In genomic region chr4:8547108-8547911, GRCh38 we compare ENCODE assay signal across 8 cellular contexts. TPM values are rescaled to one million over a fixed set of nuclear protein-coding genes. Genes with fewer than 3 reads are reported as not detected.
DNase-seq lines count a peak whose midpoint lies in the region; ATAC-seq, FAIRE-seq and TF ChIP-seq lines count a peak whose summit lies in the region.

No MANE protein-coding gene starts in this region.

- intact Hi-C loops in pancreas (cut with DNase I), result loop anchor here in 1 of 3 donors (5.0 kb wide), 1 partner anchor 80 kb away; no protein-coding TSS in a partner anchor

- H3K9me3 ChIP-seq in MM.1S (replicated peaks; ENCODE audit: insufficient read depth, low read length), result no peaks in the 10 kb centered on the region
- H3K9me3 ChIP-seq in H1 (ENCODE audit: insufficient read depth in 2 of 2, low read depth in 1 of 2, low read length in 1 of 2), result no peaks in the 10 kb centered on the region
- H3K9me3 ChIP-seq in pancreas, result no peaks in the 10 kb centered on the region

- TF ChIP-seq POLR2A in H1 (IDR thresholded peaks at IDR 0.05; ENCODE audit: control extremely low read depth in 1 of 2, low read depth in 2 of 2, low read length in 2 of 2) (no peak), GM12891 (IDR thresholded peaks at IDR 0.05; ENCODE audit: low read depth, low read length) (no peak)

- peak; percentile 94 for FAIRE-seq in H1 (lab: Jason Lieb, UNC)
- no peak for FAIRE-seq in pancreas (lab: Jason Lieb, UNC)
- FAIRE-seq in GM12891 (lab: Jason Lieb, UNC), result no peak

- POLR2A ChIA-PET in H1 (lab: Charles Lee; ENCODE audit: partially characterized antibody), result interaction anchor here (0.7 to 2.3 kb wide), 6 partner anchors 13 to 106 kb away, joined by 3 to 5 read pairs (median 3); partner anchors contain the start of genes ACOX3 and TRMT44

- peak; percentile 60 for DNase-seq in GM10266 (ENCODE audit: extremely low spot score)
- peak; percentile 47 for DNase-seq in MM.1S
- peak; percentile 34 to 69 for DNase-seq in H1 (ENCODE audit: low read depth in 1 of 2, low spot score in 2 of 2)
- DNase-seq in pancreas, result no peak
- DNase-seq in GM12891 (ENCODE audit: insufficient read length, low spot score), result no peak
- no peak for DNase-seq in activated CD4-positive, alpha-beta T cell treated with anti-CD3 and anti-CD28 coated beads, Interleukin-2, amount 50 U/mL, for 1 hour
- no peak for DNase-seq in natural killer cell treated with Interleukin-12 subunit alpha and Interleukin-12 subunit beta and Interleukin-15 and Interleukin-18, amount 100 ng/mL, for 72 hours (ENCODE audit: low spot score)

- peak overlapping the region; percentile 75 for H2BK12ac ChIP-seq in H1 (ENCODE audit: low read depth, low read length)

- WGBS in H1 (ENCODE audit: extremely low coverage in 1 of 2, insufficient coverage in 1 of 2, insufficient read length in 1 of 2, insufficient replicate concordance in 2 of 2, low coverage in 1 of 2, low lambda C conversion rate in 2 of 2, missing lambda C conversion rate in 1 of 2), 2 experiments, result 69% methylated on average over 15 of the region's 16 CpGs; no CpG with 5 or more reads in 1 of the 2 experiments
- WGBS in pancreas, 2 donors, result 46 to 57% methylated on average over 16 of the region's 16 CpGs

- H3K27me3 Mint-ChIP-seq in natural killer cell treated with Interleukin-12 subunit alpha and Interleukin-12 subunit beta and Interleukin-15 and Interleukin-18, amount 100 ng/mL, for 72 hours, result peaks cover 0 to 11% of the 10 kb centered on the region in 2 donors

- no peaks in the 10 kb centered on the region for H3K9me3 Mint-ChIP-seq in natural killer cell treated with Interleukin-12 subunit alpha and Interleukin-12 subunit beta and Interleukin-15 and Interleukin-18, amount 100 ng/mL, for 72 hours

- H3K9me2 ChIP-seq in MM.1S (replicated peaks; ENCODE audit: insufficient read depth, low read length), result no peaks in the 10 kb centered on the region

- H3K4me1 Mint-ChIP-seq in natural killer cell treated with Interleukin-12 subunit alpha and Interleukin-12 subunit beta and Interleukin-15 and Interleukin-18, amount 100 ng/mL, for 72 hours (ENCODE audit: low read depth in 2 of 2), result no peaks in the 10 kb centered on the region

- H3K79me1 ChIP-seq in H1 (ENCODE audit: low read depth, low read length), result no peaks in the 10 kb centered on the region

- H3K23me2 ChIP-seq in H1 (ENCODE audit: low read depth, low read length), result no peaks in the 10 kb centered on the region

- no peak overlapping the region for H4K5ac ChIP-seq in H1 (ENCODE audit: insufficient read length, low read depth, low read length)

- no peak overlapping the region for H3K23ac ChIP-seq in H1 (ENCODE audit: insufficient read length)

- H3K27me3 ChIP-seq in MM.1S (replicated peaks; ENCODE audit: insufficient read depth, low read length) (peaks cover 73% of the 10 kb centered on the region), H1 (replicated peaks in 1 of 4; ENCODE audit: control insufficient read depth in 3 of 4, extremely low read depth in 1 of 4, insufficient read depth in 3 of 4, low read length in 3 of 4) (no peaks in the 10 kb centered on the region; a peak in 1 of 7 replicates), pancreas (no peaks in the 10 kb centered on the region)

- TF ChIP-seq CTCF in GM10266 (IDR thresholded peaks at IDR 0.05; ENCODE audit: control insufficient read depth, insufficient read depth, low read depth, missing control alignments) (peak; percentile 63), MM.1S (IDR thresholded peaks at IDR 0.05; ENCODE audit: low read length) (peak; percentile 67), H1 (IDR thresholded peaks at IDR 0.05; ENCODE audit: control extremely low read depth in 1 of 3, insufficient read depth in 1 of 3, low read depth in 1 of 3, low read length in 3 of 3) (peak in 2 of 3 experiments; percentile 82 to 84; a peak in 3 of 4 replicates), pancreas (IDR thresholded peaks at IDR 0.05) (peak; percentile 25 to 40 (median 32))

- peak overlapping the region; percentile 69 for H4K91ac ChIP-seq in H1 (replicated peaks; ENCODE audit: insufficient read length, low read length)

- H3K79me2 ChIP-seq in MM.1S (ENCODE audit: low read length) (no peaks in the 10 kb centered on the region), H1 (ENCODE audit: control insufficient read depth in 1 of 2, insufficient read depth in 2 of 2, low read length in 2 of 2) (no peaks in the 10 kb centered on the region)

- 0 out of 2 replicates have a peak overlapping the region, but pooled peaks have one; percentile 60 for H4K8ac ChIP-seq in H1 (ENCODE audit: extremely low read depth, insufficient read depth, low read length)

- H2BK20ac ChIP-seq in H1 (ENCODE audit: low read length), result peak overlapping the region; percentile 37; the same call in 1 of the 2 replicates

- H2BK120ac ChIP-seq in H1 (replicated peaks; ENCODE audit: low read depth, low read length), result no peak overlapping the region

- H3K4me3 ChIP-seq in MM.1S (ENCODE audit: low read length), result no peak overlapping the region
- no peak overlapping the region for H3K4me3 ChIP-seq in H1 (ENCODE audit: extremely low read depth in 1 of 4, insufficient read depth in 2 of 4, low read depth in 3 of 4, low read length in 4 of 4)
- no peak overlapping the region for H3K4me3 ChIP-seq in pancreas

- no peaks in the 10 kb centered on the region for H3K36me3 Mint-ChIP-seq in natural killer cell treated with Interleukin-12 subunit alpha and Interleukin-12 subunit beta and Interleukin-15 and Interleukin-18, amount 100 ng/mL, for 72 hours

- peak overlapping the region; percentile 3; the same call in 1 of the 2 replicates for H2BK15ac ChIP-seq in H1 (ENCODE audit: low read length)

- no peak overlapping the region for H3K14ac ChIP-seq in H1 (ENCODE audit: insufficient read length)

- H3K9ac ChIP-seq in MM.1S (ENCODE audit: low read length) (no peak overlapping the region), H1 (replicated peaks in 1 of 4; ENCODE audit: extremely low read depth in 1 of 4, low read depth in 3 of 4, low read length in 3 of 4) (no peak overlapping the region)

- H2AK5ac ChIP-seq in H1 (ENCODE audit: low read depth, low read length), result no peak overlapping the region

- H3K18ac ChIP-seq in H1 (ENCODE audit: extremely low read depth, low read length), result no peak overlapping the region; the same call in 1 of the 2 replicates

- TF ChIP-seq EP300 in H1 (IDR thresholded peaks at IDR 0.05; ENCODE audit: borderline replicate concordance in 1 of 2, low read depth in 2 of 2, low read length in 2 of 2), result peak in 1 of 2 experiments; percentile 25; a peak in 1 of 3 replicates

- H3K4me1 ChIP-seq in MM.1S (ENCODE audit: low read length), result no peaks in the 10 kb centered on the region
- peaks cover 0 to 15% (median 3%) of the 10 kb centered on the region in 4 experiments; a peak in 5 of 7 replicates for H3K4me1 ChIP-seq in H1 (replicated peaks in 1 of 4; ENCODE audit: control insufficient read depth in 3 of 4, insufficient read depth in 4 of 4, low read length in 3 of 4)
- no peaks in the 10 kb centered on the region for H3K4me1 ChIP-seq in pancreas

- H4K20me1 ChIP-seq in MM.1S (ENCODE audit: insufficient read depth, low read length) (no peaks in the 10 kb centered on the region), H1 (replicated peaks in 1 of 2; ENCODE audit: control insufficient read depth in 1 of 2, insufficient read depth in 2 of 2, low read length in 2 of 2) (no peaks in the 10 kb centered on the region)

- no peaks in the 10 kb centered on the region for H3F3A ChIP-seq in MM.1S (ENCODE audit: insufficient read depth, low read length)

- no peak overlapping the region for H3K4ac ChIP-seq in H1 (replicated peaks; ENCODE audit: insufficient read length, low read depth, low read length)

- H2AFZ ChIP-seq in MM.1S (ENCODE audit: low read length) (no peak overlapping the region), H1 (ENCODE audit: low read length) (peak overlapping the region; percentile 66; the same call in 1 of the 2 replicates)

- H3K4me2 ChIP-seq in MM.1S (ENCODE audit: low read depth, low read length) (no peak overlapping the region), H1 (ENCODE audit: insufficient read depth in 1 of 2, low read depth in 2 of 2, low read length in 2 of 2) (no peak overlapping the region)

- H3K56ac ChIP-seq in H1 (replicated peaks; ENCODE audit: insufficient read length, low read depth, low read length), result no peak overlapping the region

- ATAC-seq in pancreas, result peak in 3 of 4 donors; percentile 73 to 85 (median 74)
- no peak for ATAC-seq in natural killer cell treated with Interleukin-12 subunit alpha and Interleukin-12 subunit beta and Interleukin-15 and Interleukin-18, amount 100 ng/mL, for 72 hours
- no peak for ATAC-seq in HG03139 (IDR thresholded peaks at IDR 0.05; ENCODE audit: unreplicated experiment)

- peak overlapping the region; percentile 60; the same call in 1 of the 2 replicates for H2BK5ac ChIP-seq in H1 (ENCODE audit: low read depth, low read length)

- H3K27ac ChIP-seq in MM.1S (ENCODE audit: low read length) (no peak overlapping the region), H1 (ENCODE audit: low read depth, low read length) (no peak overlapping the region), pancreas (no peak overlapping the region)

- CTCF ChIA-PET in H1 (lab: Charles Lee; ENCODE audit: partially characterized antibody), result interaction anchor here (0.6 to 14.7 kb wide), 41 partner anchors 9 to 451 kb away, joined by 3 to 237 read pairs (median 5); partner anchors contain the start of genes CPZ, GPR78 and HTRA3

- H3K27ac Mint-ChIP-seq in natural killer cell treated with Interleukin-12 subunit alpha and Interleukin-12 subunit beta and Interleukin-15 and Interleukin-18, amount 100 ng/mL, for 72 hours, result no peak overlapping the region

- H3K36me3 ChIP-seq in MM.1S (replicated peaks; ENCODE audit: insufficient read depth, low read length) (no peaks in the 10 kb centered on the region), H1 (ENCODE audit: control insufficient read depth in 2 of 4, insufficient read depth in 4 of 4, low read length in 3 of 4) (no peaks in the 10 kb centered on the region), pancreas (no peaks in the 10 kb centered on the region)

- peak; percentile 91 to 95 for TF ChIP-seq RAD21 in H1 (IDR thresholded peaks at IDR 0.05 in 1 of 2, conservative IDR thresholded peaks at IDR 0.05 in 1 of 2; ENCODE audit: low read depth in 2 of 2, low read length in 2 of 2)

- H3K4me3 Mint-ChIP-seq in natural killer cell treated with Interleukin-12 subunit alpha and Interleukin-12 subunit beta and Interleukin-15 and Interleukin-18, amount 100 ng/mL, for 72 hours, result no peak overlapping the region

RNA-seq across cellular contexts. Expression of gene GPR78, which starts 32.9 kb away (rescaled TPM):
- 3.0 and 3.3 TPM in 2 replicates for total RNA-seq in H1 (2021; fragmentation: NEBNext Ultra II Directional; extraction: Animal tissue kit (Norgen Biotek cat#: 25700))
- polyA plus RNA-seq in H1 (2011; rRNA removed) (1.0 and 2.2 TPM in 2 replicates), pancreas (under 1 TPM; 0.02 to 0.04 TPM)
- polyA plus RNA-seq in H1 (2011; cell fraction: cytosol; rRNA removed), result 1.6 TPM
- 10.5 TPM for polyA plus RNA-seq in H1 (2011; cell fraction: nucleus; rRNA removed)
- 1.7 to 2.0 TPM (median 1.9 TPM) in 4 replicates for polyA plus RNA-seq in H1 (2012, experiment 1 of 2)
- polyA plus RNA-seq in H1 (2012, experiment 2 of 2), result 0.84 TPM
- polyA plus RNA-seq in H1 (2013, experiment 1 of 2), result 0.75 TPM
- polyA plus RNA-seq in H1 (2013, experiment 2 of 2), result 0.68 TPM
- polyA minus RNA-seq in H1 (2011; rRNA and poly(A)+ RNA removed), result 1.8 and 3.0 TPM in 2 replicates
- 0.59 TPM for polyA minus RNA-seq in H1 (2011; cell fraction: cytosol; rRNA and poly(A)+ RNA removed)
- polyA minus RNA-seq in H1 (2011; cell fraction: nucleus; rRNA and poly(A)+ RNA removed), result 8.6 TPM
- total RNA-seq in pancreas, result not detected
- not detected for polyA plus RNA-seq in GM12891 (2012; ENCODE audit: low read depth, missing spikeins)
- total RNA-seq in natural killer cell treated with Interleukin-12 subunit alpha and Interleukin-12 subunit beta and Interleukin-15 and Interleukin-18, amount 100 ng/mL, for 72 hours, result not detected

RNA-seq across cellular contexts. Expression of gene CPZ, which starts 45.3 kb away (rescaled TPM):
- 28.8 and 31.5 TPM in 2 replicates for total RNA-seq in H1 (2021; fragmentation: NEBNext Ultra II Directional; extraction: Animal tissue kit (Norgen Biotek cat#: 25700))
- polyA plus RNA-seq in H1 (2011; rRNA removed) (40.7 and 67.4 TPM in 2 replicates), pancreas (under 1 TPM; 0.09 to 0.84 TPM)
- polyA plus RNA-seq in H1 (2011; cell fraction: cytosol; rRNA removed), result 38.3 TPM
- 98.5 TPM for polyA plus RNA-seq in H1 (2011; cell fraction: nucleus; rRNA removed)
- 29.4 to 44.2 TPM (median 42.1 TPM) in 4 replicates for polyA plus RNA-seq in H1 (2012, experiment 1 of 2)
- 35.2 TPM for polyA plus RNA-seq in H1 (2012, experiment 2 of 2)
- 26.2 TPM for polyA plus RNA-seq in H1 (2013, experiment 1 of 2)
- 24.4 TPM for polyA plus RNA-seq in H1 (2013, experiment 2 of 2)
- 12.0 and 13.2 TPM in 2 replicates for polyA minus RNA-seq in H1 (2011; rRNA and poly(A)+ RNA removed)
- polyA minus RNA-seq in H1 (2011; cell fraction: cytosol; rRNA and poly(A)+ RNA removed), result 20.3 TPM
- 32.0 TPM for polyA minus RNA-seq in H1 (2011; cell fraction: nucleus; rRNA and poly(A)+ RNA removed)
- total RNA-seq in pancreas, result under 1 TPM; 0.14 to 0.86 (median 0.23) TPM
- 0.05 TPM for polyA plus RNA-seq in GM12891 (2012; ENCODE audit: low read depth, missing spikeins)
- not detected for total RNA-seq in natural killer cell treated with Interleukin-12 subunit alpha and Interleukin-12 subunit beta and Interleukin-15 and Interleukin-18, amount 100 ng/mL, for 72 hours

Comparison
In these comparisons a context has a peak if more than half of its experiments do, and no peak if none do; other contexts are left out.
1. DNase-seq: peak in GM10266 (single experiment), MM.1S (single experiment) and H1 (2 of 2); none in pancreas (0 of 6), GM12891 (single experiment), activated CD4-positive, alpha-beta T cell treated with anti-CD3 and anti-CD28 coated beads, Interleukin-2, amount 50 U/mL, for 1 hour (single experiment) and natural killer cell treated with Interleukin-12 subunit alpha and Interleukin-12 subunit beta and Interleukin-15 and Interleukin-18, amount 100 ng/mL, for 72 hours (single experiment).
2. CTCF ChIP-seq: peak in every context shown above with its lines; median percentile 83 in H1; 67 in MM.1S; 63 in GM10266; 32 in pancreas.
3. ATAC-seq: peak in pancreas (3 of 4); none in natural killer cell treated with Interleukin-12 subunit alpha and Interleukin-12 subunit beta and Interleukin-15 and Interleukin-18, amount 100 ng/mL, for 72 hours (0 of 2) and HG03139 (single experiment).
4. RNA of gene CPZ, which starts 45.3 kb away (total RNA-seq): 28.8 to 31.5 TPM in H1; 0.14 to 0.86 TPM in pancreas and not detected in natural killer cell treated with Interleukin-12 subunit alpha and Interleukin-12 subunit beta and Interleukin-15 and Interleukin-18, amount 100 ng/mL, for 72 hours; every median in the first group is over 10 times any median in the second.